8 cellular contexts compared by ENCODE assay signal in the genomic region with DNA sequence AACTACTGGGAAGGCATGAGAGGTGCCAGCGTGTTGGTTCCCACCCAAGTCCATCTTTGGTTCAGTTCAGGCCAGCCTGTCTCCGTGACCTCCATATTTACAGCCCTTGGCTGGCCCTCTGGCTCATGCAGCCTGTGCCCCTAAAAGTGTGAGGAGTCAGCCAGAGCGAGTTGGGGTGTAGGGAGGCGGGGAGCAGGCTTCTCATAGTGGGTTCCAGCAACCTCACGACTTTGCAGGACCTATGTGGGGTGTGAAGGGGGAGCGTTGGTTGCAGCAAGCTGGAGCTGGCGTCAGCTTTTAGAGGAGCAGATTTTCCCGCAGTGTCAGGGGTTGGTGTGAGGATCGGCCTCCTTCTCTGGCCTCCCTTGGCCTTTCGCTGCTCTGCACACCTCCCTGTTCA. TPM values are rescaled to one million over a fixed set of nuclear protein-coding genes. Genes with fewer than 3 reads are reported as not detected.
DNase-seq lines count a peak whose midpoint lies in the region; TF ChIP-seq lines count a peak whose summit lies in the region.

No MANE protein-coding gene starts in this region.

- peak overlapping the region; percentile 54 for H3K4me2 ChIP-seq in Loucy (ENCODE audit: low read depth, low read length, poor library complexity, severe bottlenecking)

- H3K9ac ChIP-seq in Loucy (ENCODE audit: low read depth, low read length, poor library complexity, severe bottlenecking): peak overlapping the region; percentile 61

- H3K36me3 Mint-ChIP-seq in nephron (ENCODE audit: low read depth): no peaks in the 10 kb centered on the region

- H3K27ac ChIP-seq in A673 (ENCODE audit: low read depth, low read length, poor library complexity, severe bottlenecking) (peak overlapping the region; percentile 89), cingulate gyrus (ENCODE audit: low read depth, low read length) (peak overlapping the region; percentile 95)

- H3K27me3 Mint-ChIP-seq in nephron (ENCODE audit: low read depth): peaks cover 3% of the 10 kb centered on the region

- H3K9me2 ChIP-seq in Loucy (replicated peaks; ENCODE audit: low read depth, low read length): no peaks in the 10 kb centered on the region

- H3F3A ChIP-seq in Loucy (ENCODE audit: low read depth): no peaks in the 10 kb centered on the region

- no TSS peak for BruUV-seq in A673 (replicated peaks; lab: Mats Ljungman, UMichigan)

- H3K27me3 ChIP-seq in A673 (replicated peaks; ENCODE audit: insufficient read depth, low read depth, low read length, poor library complexity) (no peaks in the 10 kb centered on the region), Loucy (ENCODE audit: insufficient read depth, low read length, poor library complexity, severe bottlenecking) (no peaks in the 10 kb centered on the region)

- DNase-seq in A673 (ENCODE audit: low spot score) (no peak), NCI-H1417 (lab: John Stamatoyannopoulos, UW) (no peak), GM19240 (ENCODE audit: insufficient read length, low spot score) (no peak), HCEC 1CT (no peak), NCI-H187 (lab: John Stamatoyannopoulos, UW) (no peak)

- no peaks in the 10 kb centered on the region for H3K9me3 Mint-ChIP-seq in nephron

- peaks cover 20% of the 10 kb centered on the region for H4K20me1 ChIP-seq in Loucy (ENCODE audit: insufficient read depth, low read length, poor library complexity, severe bottlenecking)

- H3K9me3 ChIP-seq in A673 (ENCODE audit: low read depth, low read length, poor library complexity, severe bottlenecking): no peaks in the 10 kb centered on the region
- no peaks in the 10 kb centered on the region for H3K9me3 ChIP-seq in Loucy (ENCODE audit: insufficient read depth, low read depth, low read length)

- no peak overlapping the region for H2AFZ ChIP-seq in Loucy (ENCODE audit: low read length)

- H3K79me2 ChIP-seq in Loucy (ENCODE audit: insufficient read depth, low read length): peaks cover 97% of the 10 kb centered on the region

- H3K4me1 ChIP-seq in A673 (ENCODE audit: insufficient read depth, low read length, poor library complexity, severe bottlenecking) (peaks cover 86% of the 10 kb centered on the region), Loucy (ENCODE audit: insufficient read depth, low read length, poor library complexity, severe bottlenecking) (peaks cover 89% of the 10 kb centered on the region)

- no peaks in the 10 kb centered on the region for H3K36me3 ChIP-seq in A673 (ENCODE audit: insufficient read depth, low read length, poor library complexity, severe bottlenecking)
- no peaks in the 10 kb centered on the region for H3K36me3 ChIP-seq in Loucy (ENCODE audit: insufficient read depth, low read length)

- peak overlapping the region in 1 of 3 experiments; percentile 49 for H3K4me3 Mint-ChIP-seq in nephron

- CTCF ChIA-PET in A673 (lab: Charles Lee): interaction anchor here (0.6 to 2.4 kb wide), 2 partner anchors 42 to 47 kb away, joined by 3 to 12 read pairs; no protein-coding TSS in a partner anchor

- H3K4me3 ChIP-seq in A673 (ENCODE audit: low read depth, low read length, poor library complexity, severe bottlenecking) (no peak overlapping the region), Loucy (ENCODE audit: low read length, poor library complexity, severe bottlenecking) (no peak overlapping the region)

- TF ChIP-seq CTCF in A673 (conservative IDR thresholded peaks at IDR 0.05; ENCODE audit: low read depth, low read length): no peak
- TF ChIP-seq CTCF in Loucy (conservative IDR thresholded peaks at IDR 0.05; ENCODE audit: low read length): no peak
- no peak for TF ChIP-seq CTCF in nephron (IDR thresholded peaks at IDR 0.05; ENCODE audit: unreplicated experiment in 3 of 3)

- H3K27ac Mint-ChIP-seq in nephron: peak overlapping the region; percentile 82 to 93 (median 89)

- POLR2A ChIA-PET in A673 (lab: Charles Lee; ENCODE audit: low non-redundant PET): interaction anchor here (0.6 kb wide), 1 partner anchor 9 kb away, joined by 4 read pairs; no protein-coding TSS in a partner anchor

- peaks cover 94% of the 10 kb centered on the region for H3K4me1 Mint-ChIP-seq in nephron

- intact Hi-C loops in A673 (cut with micrococcal nuclease; ENCODE audit: unreplicated experiment): loop anchor here (5.0 kb wide), 1 partner anchor 43 kb away; no protein-coding TSS in a partner anchor

RNA-seq across cellular contexts. Expression of a gene that starts 9.8 kb away (rescaled TPM):
- 50.4 and 55.8 TPM in 2 replicates for total RNA-seq in A673 (2021)

RNA-seq across cellular contexts. Expression of a gene that starts 55.5 kb away (rescaled TPM):
- 98.7 and 100 TPM in 2 replicates for total RNA-seq in A673 (2021)
